In genomic region chr6:37483917-37484785, GRCh38 we compare ENCODE assay signal across 8 cellular contexts. TPM values are rescaled to one million over a fixed set of nuclear protein-coding genes. Genes with fewer than 3 reads are reported as not detected.
A peak's percentile ranks its signal among the peaks of the same experiment; 100 is the strongest.
DNase-seq lines count a peak whose midpoint lies in the region; ATAC-seq and TF ChIP-seq lines count a peak whose summit lies in the region.

No MANE protein-coding gene starts in this region.

- peaks cover 33% of the 10 kb centered on the region for H3K27me3 Mint-ChIP-seq in nephron (ENCODE audit: low read depth)

- TF ChIP-seq EP300 in suprapubic skin (IDR thresholded peaks at IDR 0.05), result no peak

- no peak overlapping the region for H3K27ac Mint-ChIP-seq in nephron

- DNase-seq in NCI-H748 treated with DMSO at 0.1 percent for 48 hours (lab: John Stamatoyannopoulos, UW) (peak; percentile 20), epithelial cell of proximal tubule (ENCODE audit: low read depth) (no peak), suprapubic skin (ENCODE audit: low spot score in 2 of 2) (no peak)
- peak; percentile 91 for DNase-seq in activated CD8-positive, alpha-beta memory T cell treated with anti-CD3 and anti-CD28 coated beads, Interleukin-2, amount 50 U/mL, for 48 hours

- peaks cover 9 to 63% (median 23%) of the 10 kb centered on the region in 11 experiments; a peak in 18 of 22 replicates for H4K20me1 ChIP-seq in BLaER1 treated with 17β-estradiol and CSF1 and Interleukin-3, amounts not matched to agents 10 nM and 100 nM

- H3K4me3 ChIP-seq in BLaER1 treated with 17β-estradiol and CSF1 and Interleukin-3, amounts not matched to agents 10 nM and 100 nM, result no peak overlapping the region; a peak in 1 of 20 replicates
- H3K4me3 ChIP-seq in epithelial cell of proximal tubule (ENCODE audit: low read depth, low read length), result no peak overlapping the region
- H3K4me3 ChIP-seq in suprapubic skin, result no peak overlapping the region

- peaks cover 37% of the 10 kb centered on the region for H3K4me1 Mint-ChIP-seq in nephron

- H3K9ac ChIP-seq in BLaER1 treated with 17β-estradiol and CSF1 and Interleukin-3, amounts not matched to agents 10 nM and 100 nM, result peak overlapping the region in 9 of 11 experiments; percentile 22 to 68 (median 56); a peak in 14 of 22 replicates

- no peak for TF ChIP-seq POLR2A in suprapubic skin (IDR thresholded peaks at IDR 0.05)

- H3K36me3 ChIP-seq in BLaER1 treated with 17β-estradiol and CSF1 and Interleukin-3, amounts not matched to agents 10 nM and 100 nM, result peaks cover 34 to 51% (median 43%) of the 10 kb centered on the region in 11 experiments
- H3K36me3 ChIP-seq in suprapubic skin, result peaks cover 43% of the 10 kb centered on the region

- no peaks in the 10 kb centered on the region for H3K27me3 ChIP-seq in BLaER1 treated with 17β-estradiol and CSF1 and Interleukin-3, amounts not matched to agents 10 nM and 100 nM
- no peaks in the 10 kb centered on the region for H3K27me3 ChIP-seq in suprapubic skin

- 59% methylated on average over 4 of the region's 20 CpGs for WGBS in suprapubic skin

- ATAC-seq in GM21723 (IDR thresholded peaks at IDR 0.05; ENCODE audit: unreplicated experiment) (peak; percentile 63), HG02981 (IDR thresholded peaks at IDR 0.05; ENCODE audit: unreplicated experiment) (no peak)

- peaks cover 26% of the 10 kb centered on the region for H3K36me3 Mint-ChIP-seq in nephron (ENCODE audit: low read depth)

- H3K4me3 Mint-ChIP-seq in nephron, result no peak overlapping the region

- H3K4me1 ChIP-seq in BLaER1 treated with 17β-estradiol and CSF1 and Interleukin-3, amounts not matched to agents 10 nM and 100 nM, result peaks cover 18 to 65% (median 53%) of the 10 kb centered on the region in 10 experiments
- H3K4me1 ChIP-seq in suprapubic skin, result no peaks in the 10 kb centered on the region

- TF ChIP-seq CTCF in epithelial cell of proximal tubule (conservative IDR thresholded peaks at IDR 0.05; ENCODE audit: low read depth, low read length) (peak; percentile 79), nephron (IDR thresholded peaks at IDR 0.05; ENCODE audit: unreplicated experiment in 3 of 3) (peak; percentile 74 to 82 (median 81)), suprapubic skin (IDR thresholded peaks at IDR 0.05) (peak; percentile 42 to 83)

- H3K9me3 Mint-ChIP-seq in nephron, result no peaks in the 10 kb centered on the region

- H3K27ac ChIP-seq in BLaER1 treated with 17β-estradiol and CSF1 and Interleukin-3, amounts not matched to agents 10 nM and 100 nM, result peak overlapping the region in 7 of 11 experiments; percentile 40 to 66 (median 51); a peak in 13 of 22 replicates
- no peak overlapping the region for H3K27ac ChIP-seq in suprapubic skin

- no peaks in the 10 kb centered on the region for H3K9me3 ChIP-seq in BLaER1 treated with 17β-estradiol and CSF1 and Interleukin-3, amounts not matched to agents 10 nM and 100 nM (replicated peaks in 1 of 11)
- no peaks in the 10 kb centered on the region for H3K9me3 ChIP-seq in suprapubic skin

- peak overlapping the region; percentile 51 to 78 (median 67) for H3K4me2 ChIP-seq in BLaER1 treated with 17β-estradiol and CSF1 and Interleukin-3, amounts not matched to agents 10 nM and 100 nM

RNA-seq across cellular contexts. Expression of gene CCDC167, which starts 15.5 kb away (rescaled TPM):
- total RNA-seq in epithelial cell of proximal tubule (126 and 136 TPM in 2 replicates), suprapubic skin (10 to 100 TPM; 16.3 to 31.3 (median 25.1) TPM)

RNA-seq across cellular contexts. Expression of gene CMTR1, which starts 51.1 kb away (rescaled TPM):
- total RNA-seq in epithelial cell of proximal tubule (20.8 and 22.9 TPM in 2 replicates), suprapubic skin (10 to 100 TPM; 27.0 to 65.7 (median 28.9) TPM)

Comparison
In these comparisons a context has a peak if more than half of its experiments do, and no peak if none do; other contexts are left out.
1. DNase-seq: peak in NCI-H748 treated with DMSO at 0.1 percent for 48 hours (single experiment) and activated CD8-positive, alpha-beta memory T cell treated with anti-CD3 and anti-CD28 coated beads, Interleukin-2, amount 50 U/mL, for 48 hours (single experiment); none in epithelial cell of proximal tubule (single experiment) and suprapubic skin (0 of 2).
2. Peak in every context shown above with its lines, with median percentiles within 50 percentile points of each other: CTCF ChIP-seq.